In genomic region chr11:60130496-60130895, GRCh38 we compare ENCODE assay signal across 2 cellular contexts.
A peak's percentile ranks its signal among the peaks of the same experiment; 100 is the strongest.
TF ChIP-seq lines count a peak whose summit lies in the region.

No MANE protein-coding gene starts in this region.

TF ChIP-seq in GM12878, 131 proteins besides CTCF, POLR2A, EP300 and RAD21:
- no peak for TF ChIP-seq STAT1 (conservative IDR thresholded peaks at IDR 0.05)
- peak; percentile 26; the same call in 1 of the 2 replicates for TF ChIP-seq SMC3 (IDR thresholded peaks at IDR 0.05; ENCODE audit: borderline replicate concordance, low read length)

TF ChIP-seq in HepG2, 621 proteins besides CTCF, POLR2A, EP300 and RAD21 (continues in another document):
- TF ChIP-seq DDIT3 (CRISPR knock-in tag; IDR thresholded peaks at IDR 0.05): no peak
- TF ChIP-seq TMF1 (CRISPR knock-in tag; IDR thresholded peaks at IDR 0.05; ENCODE audit: low read depth): no peak
- no peak for TF ChIP-seq USF2 (IDR thresholded peaks at IDR 0.05; ENCODE audit: low read depth, low read length)
- TF ChIP-seq USF2 (CRISPR knock-in tag; IDR thresholded peaks at IDR 0.05; ENCODE audit: borderline replicate concordance): no peak
- no peak for TF ChIP-seq PAXIP1 (CRISPR knock-in tag; conservative IDR thresholded peaks at IDR 0.05)
- no peak for TF ChIP-seq RNF219 (CRISPR knock-in tag; IDR thresholded peaks at IDR 0.05)
- no peak for TF ChIP-seq KDM5A (IDR thresholded peaks at IDR 0.05; ENCODE audit: borderline replicate concordance, low read length)
- no peak for TF ChIP-seq ZNF784 (CRISPR knock-in tag; IDR thresholded peaks at IDR 0.05; ENCODE audit: borderline replicate concordance)
- no peak for TF ChIP-seq RORA (CRISPR knock-in tag; IDR thresholded peaks at IDR 0.05)
- TF ChIP-seq ZNF264 (CRISPR knock-in tag; IDR thresholded peaks at IDR 0.05): no peak
- no peak for TF ChIP-seq TFE3 (CRISPR knock-in tag; IDR thresholded peaks at IDR 0.05)
- no peak for TF ChIP-seq SMARCE1 (IDR thresholded peaks at IDR 0.05; ENCODE audit: borderline replicate concordance)
- no peak for TF ChIP-seq HCFC1 (IDR thresholded peaks at IDR 0.05; ENCODE audit: low read depth, low read length)
- TF ChIP-seq REXO4 (CRISPR knock-in tag; IDR thresholded peaks at IDR 0.05; ENCODE audit: borderline replicate concordance): no peak
- no peak for TF ChIP-seq LBX2 (CRISPR knock-in tag; IDR thresholded peaks at IDR 0.05; ENCODE audit: borderline replicate concordance)
- TF ChIP-seq ATF2 (CRISPR knock-in tag; IDR thresholded peaks at IDR 0.05): no peak
- no peak for TF ChIP-seq NR1H2 (CRISPR knock-in tag; IDR thresholded peaks at IDR 0.05; ENCODE audit: borderline replicate concordance, low read depth)
- TF ChIP-seq DZIP1 (CRISPR knock-in tag; IDR thresholded peaks at IDR 0.05): no peak
- no peak for TF ChIP-seq FOXM1 (CRISPR knock-in tag; IDR thresholded peaks at IDR 0.05)
- no peak for TF ChIP-seq XRCC5 (optimal IDR thresholded peaks at IDR 0.05; ENCODE audit: low read length)
- no peak for TF ChIP-seq GZF1 (CRISPR knock-in tag; IDR thresholded peaks at IDR 0.05)
- TF ChIP-seq ZNF720 (CRISPR knock-in tag; IDR thresholded peaks at IDR 0.05): no peak
- TF ChIP-seq ZNF136 (CRISPR knock-in tag; IDR thresholded peaks at IDR 0.05; ENCODE audit: low read depth): no peak
- TF ChIP-seq PAWR (CRISPR knock-in tag; IDR thresholded peaks at IDR 0.05; ENCODE audit: borderline replicate concordance): no peak
- no peak for TF ChIP-seq ATF1 (CRISPR knock-in tag; IDR thresholded peaks at IDR 0.05)
- TF ChIP-seq GATAD2A (CRISPR knock-in tag; IDR thresholded peaks at IDR 0.05): 0 out of 2 replicates have a peak, but pooled peaks have one; percentile 21
- 0 out of 2 replicates have a peak, but pooled peaks have one; percentile 18 for TF ChIP-seq ZFX (CRISPR knock-in tag; IDR thresholded peaks at IDR 0.05; ENCODE audit: low read depth)
- no peak for TF ChIP-seq ZNF775 (CRISPR knock-in tag; IDR thresholded peaks at IDR 0.05; ENCODE audit: borderline replicate concordance)
- TF ChIP-seq MTF1 (CRISPR knock-in tag; IDR thresholded peaks at IDR 0.05): no peak
- TF ChIP-seq ZNF331 (CRISPR knock-in tag; IDR thresholded peaks at IDR 0.05): no peak
- no peak for TF ChIP-seq POLR2AphosphoS2 (IDR thresholded peaks at IDR 0.05; ENCODE audit: low read depth, low read length)
- no peak for TF ChIP-seq ZNF280D (CRISPR knock-in tag; IDR thresholded peaks at IDR 0.05)
- TF ChIP-seq IRF9 (CRISPR knock-in tag; IDR thresholded peaks at IDR 0.05; ENCODE audit: borderline replicate concordance): no peak
- peak; percentile 26; the same call in 1 of the 2 replicates for TF ChIP-seq FOXA3 (CRISPR knock-in tag; IDR thresholded peaks at IDR 0.05)
- TF ChIP-seq MXI1 (IDR thresholded peaks at IDR 0.05; ENCODE audit: borderline replicate concordance, low read depth, low read length): no peak
- TF ChIP-seq SOX6 (IDR thresholded peaks at IDR 0.05): no peak
- TF ChIP-seq SOX6 (CRISPR knock-in tag; IDR thresholded peaks at IDR 0.05): no peak
- 0 out of 2 replicates have a peak, but pooled peaks have one; percentile 23 for TF ChIP-seq THAP11 (CRISPR knock-in tag; IDR thresholded peaks at IDR 0.05)
- TF ChIP-seq TEAD3 (CRISPR knock-in tag; optimal IDR thresholded peaks at IDR 0.05; ENCODE audit: borderline replicate concordance): peak; percentile 71
- peak; percentile 88 for TF ChIP-seq SMC3 (IDR thresholded peaks at IDR 0.05; ENCODE audit: low read length)
- TF ChIP-seq DPF2 (CRISPR knock-in tag; IDR thresholded peaks at IDR 0.05; ENCODE audit: borderline replicate concordance, low read depth): no peak
- 0 out of 2 replicates have a peak, but pooled peaks have one; percentile 27 for TF ChIP-seq TARDBP (CRISPR knock-in tag; IDR thresholded peaks at IDR 0.05)
- no peak for TF ChIP-seq MIXL1 (CRISPR knock-in tag; IDR thresholded peaks at IDR 0.05)
- TF ChIP-seq HNRNPLL (IDR thresholded peaks at IDR 0.05; ENCODE audit: low read depth, low read length, poor library complexity, severe bottlenecking): no peak
